Comparison of ENCODE assay signal across 18 cellular contexts in the genomic region with DNA sequence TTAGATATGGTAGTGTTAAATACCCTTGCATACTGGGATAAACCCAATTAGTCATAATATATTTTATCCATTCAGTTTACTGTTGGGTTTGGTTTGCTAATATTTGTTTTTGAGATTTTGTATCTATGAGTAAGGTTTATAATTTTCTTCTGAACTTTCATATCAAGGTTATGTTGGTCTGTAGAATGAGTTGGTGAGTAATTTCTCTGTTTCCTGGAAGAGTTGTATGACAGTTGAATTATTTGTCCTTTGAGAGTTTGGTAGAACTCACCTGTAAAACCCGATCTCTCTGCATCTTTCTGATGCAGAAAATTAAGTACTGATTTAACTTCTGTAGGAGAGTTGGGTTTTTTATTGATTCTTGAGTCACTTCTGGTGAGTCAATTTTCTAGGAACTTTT. TPM values are rescaled to one million over a fixed set of nuclear protein-coding genes. Genes with fewer than 3 reads are reported as not detected.
DNase-seq lines count a peak whose midpoint lies in the region; ATAC-seq and TF ChIP-seq lines count a peak whose summit lies in the region.
"Had no signal": no experiment of that assay in that cellular context is flagged by ENCODE, and none has a peak within 500 bp of the region (broad histone marks: within the 10 kb centered on the region; RNA-seq: fewer than 3 reads in every experiment).

No MANE protein-coding gene starts in this region.

- H3K4me3 ChIP-seq in PC-9 = no peak overlapping the region
- H3K4me3 ChIP-seq in thyroid gland (replicated peaks in 1 of 3) = no peak overlapping the region

- POLR2A ChIA-PET in PC-9 (lab: Charles Lee; ENCODE audit: unreplicated experiment) (no interaction called here), MCF 10A (lab: Yijun Ruan, JAX) (no interaction called here)

- no peaks in the 10 kb centered on the region; the same call in 1 of the 2 replicates for H3K4me1 ChIP-seq in PC-9 (replicated peaks; ENCODE audit: insufficient read depth)
- no peaks in the 10 kb centered on the region for H3K4me1 ChIP-seq in thyroid gland

- H2AFZ ChIP-seq in PC-9 = 0 out of 2 replicates have a peak overlapping the region, but pooled peaks have one; percentile 39

- no peak overlapping the region for H3K4me3 Mint-ChIP-seq in activated T-cell treated with anti-CD3 and anti-CD28 coated beads, Interleukin-2, amount 50 U/mL, for 4 hours
- H3K4me3 Mint-ChIP-seq in Calu3 (ENCODE audit: low read depth, unreplicated experiment) = peak overlapping the region; percentile 15
- H3K4me3 Mint-ChIP-seq in activated naive CD8-positive, alpha-beta T cell treated with anti-CD3 and anti-CD28 coated beads, Interleukin-2, amount 50 U/mL, for 24 hours = no peak overlapping the region
- no peak overlapping the region for H3K4me3 Mint-ChIP-seq in MCF 10A (ENCODE audit: unreplicated experiment)

- WGBS in thyroid gland, 2 donors = 90 to 92% methylated on average over 1 of the region's 1 CpG

- CTCF ChIA-PET in Calu3 (lab: Charles Lee) (interaction anchor here (0.6 kb wide), 1 partner anchor 14 kb away, joined by 4 read pairs; no protein-coding TSS in a partner anchor), PC-9 (lab: Charles Lee) (no interaction called here), MCF 10A (lab: Yijun Ruan, JAX) (interaction anchor here (0.6 kb wide), 1 partner anchor 777 kb away, joined by 4 read pairs; no protein-coding TSS in a partner anchor)

- H3K79me2 ChIP-seq in PC-9 (ENCODE audit: low read depth) = no peaks in the 10 kb centered on the region

- no peak for TF ChIP-seq POLR2A in thyroid gland (IDR thresholded peaks at IDR 0.05)

- H3K4me2 ChIP-seq in PC-9 = no peak overlapping the region

- no peaks in the 10 kb centered on the region for H3K36me3 Mint-ChIP-seq in activated T-cell treated with anti-CD3 and anti-CD28 coated beads, Interleukin-2, amount 50 U/mL, for 4 hours (ENCODE audit: insufficient read depth)
- H3K36me3 Mint-ChIP-seq in Calu3 (ENCODE audit: insufficient read depth, unreplicated experiment) = no peaks in the 10 kb centered on the region
- no peaks in the 10 kb centered on the region for H3K36me3 Mint-ChIP-seq in activated naive CD8-positive, alpha-beta T cell treated with anti-CD3 and anti-CD28 coated beads, Interleukin-2, amount 50 U/mL, for 24 hours (ENCODE audit: low read depth)
- H3K36me3 Mint-ChIP-seq in MCF 10A (ENCODE audit: insufficient read depth, unreplicated experiment) = no peaks in the 10 kb centered on the region

- peak overlapping the region; percentile 61 for H3K27ac Mint-ChIP-seq in Calu3 (ENCODE audit: unreplicated experiment)
- no peak overlapping the region for H3K27ac Mint-ChIP-seq in activated naive CD8-positive, alpha-beta T cell treated with anti-CD3 and anti-CD28 coated beads, Interleukin-2, amount 50 U/mL, for 24 hours
- H3K27ac Mint-ChIP-seq in MCF 10A (ENCODE audit: low read depth, unreplicated experiment) = no peak overlapping the region

- peak; percentile 86 to 93 for ATAC-seq in activated T-cell treated with anti-CD3 and anti-CD28 coated beads, Interleukin-2, amount 50 U/mL, for 4 hours
- peak; percentile 52 for ATAC-seq in activated naive CD8-positive, alpha-beta T cell treated with anti-CD3 and anti-CD28 coated beads, Interleukin-2, amount 50 U/mL, for 24 hours
- ATAC-seq in HG03571 (IDR thresholded peaks at IDR 0.05; ENCODE audit: unreplicated experiment) = no peak
- ATAC-seq: Right ventricle myocardium inferior had no signal

- TF ChIP-seq CTCF in Calu3 (IDR thresholded peaks at IDR 0.05; ENCODE audit: unreplicated experiment) (no peak), PC-9 (conservative IDR thresholded peaks at IDR 0.05) (no peak), thyroid gland (IDR thresholded peaks at IDR 0.05) (no peak), MCF 10A (IDR thresholded peaks at IDR 0.05; ENCODE audit: unreplicated experiment) (no peak)

- H3K27me3 ChIP-seq in PC-9 (ENCODE audit: insufficient read depth, low read depth) (no peaks in the 10 kb centered on the region), thyroid gland (no peaks in the 10 kb centered on the region)

- BruUV-seq in Calu3 (replicated peaks; lab: Mats Ljungman, UMichigan) (no TSS peak), PC-9 (replicated peaks; lab: Mats Ljungman, UMichigan) (no TSS peak), MCF 10A (replicated peaks; lab: Mats Ljungman, UMichigan) (no TSS peak)

- intact Hi-C loops in Calu3 (cut with micrococcal nuclease; ENCODE audit: unreplicated experiment) (no loop called here), PC-9 (cut with micrococcal nuclease; ENCODE audit: unreplicated experiment) (loop anchor here (5.0 kb wide), 1 partner anchor 44 kb away; no protein-coding TSS in a partner anchor), thyroid gland (cut with DNase I) (no loop called here), MCF 10A (cut with micrococcal nuclease) (no loop called here)

- H4K20me1 ChIP-seq in PC-9 (ENCODE audit: insufficient read depth) = no peaks in the 10 kb centered on the region

- H3K4me1 Mint-ChIP-seq in activated T-cell treated with anti-CD3 and anti-CD28 coated beads, Interleukin-2, amount 50 U/mL, for 4 hours (ENCODE audit: low read depth) = peaks cover 5% of the 10 kb centered on the region
- H3K4me1 Mint-ChIP-seq in Calu3 (ENCODE audit: low read depth, unreplicated experiment) (peaks cover 16% of the 10 kb centered on the region), MCF 10A (ENCODE audit: insufficient read depth, unreplicated experiment) (no peaks in the 10 kb centered on the region)
- H3K4me1 Mint-ChIP-seq in activated naive CD8-positive, alpha-beta T cell treated with anti-CD3 and anti-CD28 coated beads, Interleukin-2, amount 50 U/mL, for 24 hours = peaks cover 7% of the 10 kb centered on the region

- H3K27ac ChIP-seq in PC-9 (no peak overlapping the region), thyroid gland (no peak overlapping the region)

- no peak for DNase-seq in activated T-cell treated with anti-CD3 and anti-CD28 coated beads, Interleukin-2, amount 50 U/mL, for 4 hours
- DNase-seq in activated T-cell treated with anti-CD3 and anti-CD28 coated beads, Interleukin-2, amount 50 U/mL, for 1 hour = no peak
- DNase-seq in Calu3 (no peak), PC-9 (peak in 1 of 2 experiments; percentile 40), thyroid gland (no peak), MCF 10A (ENCODE audit: unreplicated experiment) (no peak)
- DNase-seq in activated naive CD8-positive, alpha-beta T cell treated with anti-CD3 and anti-CD28 coated beads, Interleukin-2, amount 50 U/mL, for 24 hours = no peak
- DNase-seq: ACHN, C1 segment of cervical spinal cord, DND-41, KG1, MV-4-11, NCI-H1694 treated with DMSO at 0.1 percent for 48 hours had no signal

- peaks cover 9% of the 10 kb centered on the region for H3K27me3 Mint-ChIP-seq in activated T-cell treated with anti-CD3 and anti-CD28 coated beads, Interleukin-2, amount 50 U/mL, for 4 hours (ENCODE audit: low read depth)
- H3K27me3 Mint-ChIP-seq in Calu3 (ENCODE audit: unreplicated experiment) (no peaks in the 10 kb centered on the region), MCF 10A (ENCODE audit: insufficient read depth, unreplicated experiment) (no peaks in the 10 kb centered on the region)
- H3K27me3 Mint-ChIP-seq in activated naive CD8-positive, alpha-beta T cell treated with anti-CD3 and anti-CD28 coated beads, Interleukin-2, amount 50 U/mL, for 24 hours = peaks cover 28% of the 10 kb centered on the region

- no peaks in the 10 kb centered on the region for H3F3A ChIP-seq in PC-9 (ENCODE audit: insufficient read depth, low read depth)

- H3K9me3 ChIP-seq in PC-9 (ENCODE audit: insufficient read depth, low read depth) (no peaks in the 10 kb centered on the region), thyroid gland (no peaks in the 10 kb centered on the region)

- peaks cover 5% of the 10 kb centered on the region; the same call in 1 of the 2 replicates for H3K9me2 ChIP-seq in PC-9 (ENCODE audit: insufficient read depth)

- H3K9me3 Mint-ChIP-seq in activated T-cell treated with anti-CD3 and anti-CD28 coated beads, Interleukin-2, amount 50 U/mL, for 4 hours = no peaks in the 10 kb centered on the region
- H3K9me3 Mint-ChIP-seq in Calu3 (ENCODE audit: low read depth, unreplicated experiment) = no peaks in the 10 kb centered on the region
- no peaks in the 10 kb centered on the region for H3K9me3 Mint-ChIP-seq in activated naive CD8-positive, alpha-beta T cell treated with anti-CD3 and anti-CD28 coated beads, Interleukin-2, amount 50 U/mL, for 24 hours
- no peaks in the 10 kb centered on the region for H3K9me3 Mint-ChIP-seq in MCF 10A (ENCODE audit: unreplicated experiment)

- H3K36me3 ChIP-seq in PC-9 (ENCODE audit: low read depth) = no peaks in the 10 kb centered on the region
- H3K36me3 ChIP-seq in thyroid gland = no peaks in the 10 kb centered on the region

RNA-seq across cellular contexts. Expression of gene DDX4, which starts 20.4 kb away (rescaled TPM):
- under 1 TPM; 0.41 to 0.79 (median 0.48) TPM for total RNA-seq in activated T-cell treated with anti-CD3 and anti-CD28 coated beads, Interleukin-2, amount 50 U/mL, for 4 hours
- total RNA-seq in Calu3 (2022) (not detected in 2 replicates), PC-9 (2021) (not detected in 2 replicates), thyroid gland (under 1 TPM in 2 of 4 donors, not detected in 2; 0.27 to 0.33 TPM), MCF 10A (2022) (not detected in 2 replicates)
- total RNA-seq: G401, H4, NCI-H460, Right ventricle myocardium inferior had no signal

RNA-seq across cellular contexts. Expression of gene SLC38A9, which starts 46.1 kb away (rescaled TPM):
- total RNA-seq in activated T-cell treated with anti-CD3 and anti-CD28 coated beads, Interleukin-2, amount 50 U/mL, for 4 hours = 10 to 100 TPM; 14.9 to 19.6 (median 15.1) TPM
- 30.3 and 30.5 TPM in 2 replicates for total RNA-seq in Calu3 (2022)
- 26.6 and 26.9 TPM in 2 replicates for total RNA-seq in PC-9 (2021)
- 10 to 100 TPM; 19.5 to 44.2 (median 30.4) TPM for total RNA-seq in thyroid gland
- 20.1 and 25.6 TPM in 2 replicates for total RNA-seq in MCF 10A (2022)
